In genomic region chr11:17773674-17774073, GRCh38 we compare ENCODE assay signal across 29 cellular contexts. TPM values are rescaled to one million over a fixed set of nuclear protein-coding genes. Genes with fewer than 3 reads are reported as not detected.
DNase-seq lines count a peak whose midpoint lies in the region; ATAC-seq lines count a peak whose summit lies in the region.
"Had no signal": no experiment of that assay in that cellular context is flagged by ENCODE, and none has a peak within 500 bp of the region (broad histone marks: within the 10 kb centered on the region; RNA-seq: fewer than 3 reads in every experiment).

No MANE protein-coding gene starts in this region.

- H2BK5ac ChIP-seq in neuronal stem cell (ENCODE audit: low read length): peak overlapping the region; percentile 0

- no peak overlapping the region for H4K8ac ChIP-seq in neuronal stem cell (ENCODE audit: low read depth, low read length)

- peak; percentile 56 for DNase-seq in cerebellar cortex (ENCODE audit: low spot score)
- DNase-seq in cerebellum (ENCODE audit: low spot score): peak; percentile 58
- no peak for DNase-seq in neuronal stem cell (ENCODE audit: low spot score)
- DNase-seq in posterior vena cava (ENCODE audit: low spot score): peak; percentile 64
- DNase-seq in NCI-H1694 treated with DMSO at 0.1 percent for 48 hours (lab: John Stamatoyannopoulos, UW): no peak
- DNase-seq in naive thymus-derived CD8-positive, alpha-beta T cell: no peak
- no peak for DNase-seq in NCI-H2171 (lab: John Stamatoyannopoulos, UW)
- DNase-seq: 8988T; ACHN; BE2C; CD4-positive, alpha-beta memory T cell; CD4-positive, CD25-positive, alpha-beta regulatory T cell; COR-L47; DMS 273 treated with DMSO at 0.1 percent for 48 hours; DMS153; DMS53; DMS79; DND-41; EL; GDM1 had no signal

- H3K9ac ChIP-seq in neuronal stem cell (ENCODE audit: low read depth, low read length, poor library complexity): no peak overlapping the region
- H3K9ac ChIP-seq: BLaER1 had no signal

- peaks cover 0 to 2% (median 0%) of the 10 kb centered on the region in 9 donors for H3K9me3 Mint-ChIP-seq in naive thymus-derived CD8-positive, alpha-beta T cell
- H3K9me3 Mint-ChIP-seq: CD4-positive, alpha-beta memory T cell; CD4-positive, CD25-positive, alpha-beta regulatory T cell; CD8-positive, alpha-beta memory T cell had no signal

- H2AK5ac ChIP-seq in neuronal stem cell (ENCODE audit: low read depth, low read length): peak overlapping the region; percentile 73

- no peaks in the 10 kb centered on the region for H3K79me1 ChIP-seq in neuronal stem cell (ENCODE audit: low read depth, low read length)

- H3K27me3 ChIP-seq in neuronal stem cell (ENCODE audit: control insufficient read depth in 3 of 3, insufficient read depth in 3 of 3, low read depth in 1 of 3, low read length in 3 of 3): no peaks in the 10 kb centered on the region
- H3K27me3 ChIP-seq: BE2C, BLaER1 had no signal

- H3K36me3 Mint-ChIP-seq in naive thymus-derived CD8-positive, alpha-beta T cell: no peaks in the 10 kb centered on the region
- H3K36me3 Mint-ChIP-seq: CD14-positive monocyte; CD4-positive, alpha-beta memory T cell; CD4-positive, CD25-positive, alpha-beta regulatory T cell; CD8-positive, alpha-beta memory T cell had no signal

- H2AFZ ChIP-seq in neuronal stem cell (ENCODE audit: low read length): no peak overlapping the region

- no peak overlapping the region for H3K27ac Mint-ChIP-seq in naive thymus-derived CD8-positive, alpha-beta T cell
- H3K27ac Mint-ChIP-seq: CD4-positive, alpha-beta memory T cell; CD4-positive, CD25-positive, alpha-beta regulatory T cell had no signal

- H3K36me3 ChIP-seq in neuronal stem cell (replicated peaks in 1 of 2; ENCODE audit: control insufficient read depth in 2 of 2, insufficient read depth in 2 of 2, low read length in 2 of 2): peaks cover 2 to 22% of the 10 kb centered on the region in 2 donors
- H3K36me3 ChIP-seq: BE2C, BLaER1 had no signal

- no peak overlapping the region for H3K4me3 Mint-ChIP-seq in naive thymus-derived CD8-positive, alpha-beta T cell
- H3K4me3 Mint-ChIP-seq: CD14-positive monocyte; CD4-positive, alpha-beta memory T cell; CD4-positive, CD25-positive, alpha-beta regulatory T cell; CD8-positive, alpha-beta memory T cell had no signal

- ATAC-seq in HG02610 (IDR thresholded peaks at IDR 0.05; ENCODE audit: unreplicated experiment): no peak
- ATAC-seq in naive thymus-derived CD8-positive, alpha-beta T cell: no peak
- ATAC-seq: GM12878 had no signal

- H2BK12ac ChIP-seq in neuronal stem cell (ENCODE audit: low read length): no peak overlapping the region

- H3K9me3 ChIP-seq in neuronal stem cell (replicated peaks in 1 of 2; ENCODE audit: control insufficient read depth in 2 of 2, insufficient read depth in 1 of 2, low read depth in 1 of 2, low read length in 2 of 2): no peaks in the 10 kb centered on the region
- H3K9me3 ChIP-seq: BE2C, BLaER1 had no signal

- intact Hi-C loops in posterior vena cava (cut with DNase I): no loop called here

- H3K18ac ChIP-seq in neuronal stem cell (ENCODE audit: low read length): peak overlapping the region; percentile 5

- peaks cover 9 to 20% of the 10 kb centered on the region in 2 donors for H3K4me1 ChIP-seq in neuronal stem cell (ENCODE audit: control insufficient read depth in 2 of 2, insufficient read depth in 1 of 2, low read depth in 1 of 2, low read length in 2 of 2)
- H3K4me1 ChIP-seq: BE2C had no signal

- WGBS in neuronal stem cell (ENCODE audit: extremely low coverage in 2 of 2, insufficient read length in 2 of 2, insufficient replicate concordance in 1 of 2), 2 donors: no CpG with 5 or more reads among the region's 6 CpGs

- H3K14ac ChIP-seq in neuronal stem cell (ENCODE audit: low read length): no peak overlapping the region

- no peaks in the 10 kb centered on the region for H3K4me1 Mint-ChIP-seq in naive thymus-derived CD8-positive, alpha-beta T cell
- H3K4me1 Mint-ChIP-seq: CD14-positive monocyte; CD4-positive, alpha-beta memory T cell; CD8-positive, alpha-beta memory T cell had no signal

- peaks cover 0 to 3% (median 0%) of the 10 kb centered on the region in 5 donors for H3K27me3 Mint-ChIP-seq in naive thymus-derived CD8-positive, alpha-beta T cell
- H3K27me3 Mint-ChIP-seq: CD4-positive, CD25-positive, alpha-beta regulatory T cell; CD8-positive, alpha-beta memory T cell had no signal

- H3K4ac ChIP-seq in neuronal stem cell (ENCODE audit: low read length): no peak overlapping the region

- H3K23ac ChIP-seq in neuronal stem cell (ENCODE audit: low read depth, low read length, poor library complexity): no peak overlapping the region

- POLR2A ChIA-PET in naive thymus-derived CD8-positive, alpha-beta T cell (lab: Charles Lee): no interaction called here

- no peak overlapping the region for H3K27ac ChIP-seq in neuronal stem cell (replicated peaks; ENCODE audit: low read length)
- H3K27ac ChIP-seq: BLaER1 had no signal

- H2BK15ac ChIP-seq in neuronal stem cell (ENCODE audit: low read length): peak overlapping the region; percentile 51

- H2BK120ac ChIP-seq in neuronal stem cell (ENCODE audit: low read depth, low read length): peak overlapping the region; percentile 73

- peak overlapping the region; percentile 66 for H4K91ac ChIP-seq in neuronal stem cell (ENCODE audit: low read depth, low read length, poor library complexity)

- H3K4me3 ChIP-seq in neuronal stem cell (ENCODE audit: low read length in 2 of 2): no peak overlapping the region
- H3K4me3 ChIP-seq: BLaER1, GM12878 had no signal

- H3K4me2 ChIP-seq in neuronal stem cell (ENCODE audit: insufficient read depth, low read length, poor library complexity, severe bottlenecking): no peak overlapping the region
- H3K4me2 ChIP-seq: BLaER1 had no signal

RNA-seq across cellular contexts. Expression of gene KCNC1, which starts 39.1 kb away (rescaled TPM):
- 16.8 TPM for total RNA-seq in cerebellum
- polyA plus RNA-seq in neuronal stem cell (2013, experiment 1 of 2): 2.0 TPM
- polyA plus RNA-seq in neuronal stem cell (2013, experiment 2 of 2): 1.9 TPM
- not detected for total RNA-seq in posterior vena cava
- not detected for total RNA-seq in naive thymus-derived CD8-positive, alpha-beta T cell
- polyA plus RNA-seq in naive thymus-derived CD8-positive, alpha-beta T cell: under 1 TPM in 1 of 3 donors, not detected in 2; 0.60 TPM
- total RNA-seq: CD4-positive, alpha-beta memory T cell; CD4-positive, CD25-positive, alpha-beta regulatory T cell; CD8-positive, alpha-beta memory T cell; GM12878 had no signal
- polyA plus RNA-seq: AG04450; CD14-positive monocyte; CD8-positive, alpha-beta memory T cell had no signal

RNA-seq across cellular contexts. Expression of gene MYOD1, which starts 54.3 kb away (rescaled TPM):
- total RNA-seq in cerebellum (not detected), posterior vena cava (not detected)
- not detected for polyA plus RNA-seq in neuronal stem cell (2013, experiment 1 of 2)
- polyA plus RNA-seq in neuronal stem cell (2013, experiment 2 of 2): not detected
- not detected for total RNA-seq in naive thymus-derived CD8-positive, alpha-beta T cell
- not detected for polyA plus RNA-seq in naive thymus-derived CD8-positive, alpha-beta T cell
- total RNA-seq: A673; CD4-positive, alpha-beta memory T cell; CD4-positive, CD25-positive, alpha-beta regulatory T cell; CD8-positive, alpha-beta memory T cell; Daoy; G401; GM12878 had no signal
- polyA plus RNA-seq: AG04450; CD14-positive monocyte; CD4-positive, alpha-beta memory T cell; CD4-positive, CD25-positive, alpha-beta regulatory T cell; CD8-positive, alpha-beta memory T cell; GM12878 had no signal

Comparison
In these comparisons a context has a peak if more than half of its experiments do, and no peak if none do; other contexts are left out.
1. DNase-seq: peak in cerebellar cortex (single experiment), cerebellum (single experiment) and posterior vena cava (single experiment); none in neuronal stem cell (single experiment), NCI-H1694 treated with DMSO at 0.1 percent for 48 hours (single experiment), naive thymus-derived CD8-positive, alpha-beta T cell (0 of 10) and NCI-H2171 (single experiment).
2. RNA of gene KCNC1, which starts 39.1 kb away (total RNA-seq): 16.8 TPM in cerebellum (single experiment); not detected in naive thymus-derived CD8-positive, alpha-beta T cell and not detected in posterior vena cava; every median in the first group is over 10 times any median in the second.